ENCODE assay signal across 23 cellular contexts in genomic region chr6:14216931-14217684, GRCh38.
DNase-seq lines count a peak whose midpoint lies in the region; ATAC-seq, FAIRE-seq and TF ChIP-seq lines count a peak whose summit lies in the region.
"Had no signal": no experiment of that assay in that cellular context is flagged by ENCODE, and none has a peak within 500 bp of the region (broad histone marks: within the 10 kb centered on the region; RNA-seq: fewer than 3 reads in every experiment).

No MANE protein-coding gene starts in this region.

- H3K9ac ChIP-seq in astrocyte (ENCODE audit: low read length): peak overlapping the region; percentile 4

- TF ChIP-seq POLR2A in GM12892 (IDR thresholded peaks at IDR 0.05; ENCODE audit: low read depth, low read length): no peak

- H3K27me3 ChIP-seq in astrocyte (ENCODE audit: insufficient read depth, low read length): no peaks in the 10 kb centered on the region
- H3K27me3 ChIP-seq: left lung had no signal

- no peak overlapping the region for H2AFZ ChIP-seq in astrocyte (ENCODE audit: low read depth, low read length)

- peak overlapping the region; percentile 20 for H3K4me2 ChIP-seq in astrocyte (ENCODE audit: low read length)

- no peak overlapping the region for H3K27ac Mint-ChIP-seq in astrocyte (ENCODE audit: unreplicated experiment)
- peak overlapping the region in 5 of 6 donors; percentile 7 to 80 (median 45) for H3K27ac Mint-ChIP-seq in naive B cell
- no peak overlapping the region for H3K27ac Mint-ChIP-seq in mesothelial cell of epicardium
- H3K27ac Mint-ChIP-seq: natural killer cell treated with Interleukin-12 subunit alpha and Interleukin-12 subunit beta and Interleukin-15 and Interleukin-18, amount 100 ng/mL, for 72 hours; T-helper 2 cell treated with Interferon-gamma antibody and Interleukin-4, amounts not matched to agents 5 μg/mL and 100 μg/mL, for 36 hours had no signal

- no peaks in the 10 kb centered on the region for H3K36me3 ChIP-seq in astrocyte (ENCODE audit: insufficient read depth, low read length)
- H3K36me3 ChIP-seq: left lung had no signal

- H3K9me3 ChIP-seq in astrocyte (ENCODE audit: insufficient read depth, low read depth, low read length): no peaks in the 10 kb centered on the region
- H3K9me3 ChIP-seq: left lung had no signal

- no peak for ATAC-seq in naive B cell (ENCODE audit: low read depth in 2 of 2)
- ATAC-seq: natural killer cell treated with Interleukin-12 subunit alpha and Interleukin-12 subunit beta and Interleukin-15 and Interleukin-18, amount 100 ng/mL, for 72 hours had no signal

- peaks cover 8% of the 10 kb centered on the region for H3K4me1 ChIP-seq in astrocyte (ENCODE audit: insufficient read depth, low read length)
- H3K4me1 ChIP-seq: left lung had no signal

- no peak overlapping the region for H3K4me3 Mint-ChIP-seq in astrocyte (ENCODE audit: unreplicated experiment)
- H3K4me3 Mint-ChIP-seq in naive B cell: peak overlapping the region in 1 of 8 donors; percentile 17
- no peak overlapping the region for H3K4me3 Mint-ChIP-seq in mesothelial cell of epicardium
- H3K4me3 Mint-ChIP-seq: CD8-positive, alpha-beta memory T cell; natural killer cell treated with Interleukin-12 subunit alpha and Interleukin-12 subunit beta and Interleukin-15 and Interleukin-18, amount 100 ng/mL, for 72 hours; T-helper 2 cell treated with Interferon-gamma antibody and Interleukin-4, amounts not matched to agents 5 μg/mL and 100 μg/mL, for 36 hours had no signal

- H3K4me3 ChIP-seq in AG09309 (ENCODE audit: control insufficient read depth, low read depth, low read length) (no peak overlapping the region), astrocyte (ENCODE audit: insufficient read depth, low read depth, low read length) (no peak overlapping the region)
- H3K4me3 ChIP-seq: left lung had no signal

- peaks cover 22% of the 10 kb centered on the region for H3K27me3 Mint-ChIP-seq in astrocyte (ENCODE audit: low read depth, unreplicated experiment)
- H3K27me3 Mint-ChIP-seq in naive B cell: no peaks in the 10 kb centered on the region
- peaks cover 29% of the 10 kb centered on the region for H3K27me3 Mint-ChIP-seq in mesothelial cell of epicardium (ENCODE audit: low read depth)

- H4K20me1 ChIP-seq in astrocyte (ENCODE audit: insufficient read depth, low read length): no peaks in the 10 kb centered on the region

- H3K36me3 Mint-ChIP-seq in astrocyte (ENCODE audit: low read depth, unreplicated experiment): no peaks in the 10 kb centered on the region
- peaks cover 0 to 6% of the 10 kb centered on the region in 2 donors for H3K36me3 Mint-ChIP-seq in naive B cell
- no peaks in the 10 kb centered on the region for H3K36me3 Mint-ChIP-seq in mesothelial cell of epicardium
- H3K36me3 Mint-ChIP-seq: CD8-positive, alpha-beta memory T cell; natural killer cell treated with Interleukin-12 subunit alpha and Interleukin-12 subunit beta and Interleukin-15 and Interleukin-18, amount 100 ng/mL, for 72 hours had no signal

- TF ChIP-seq CTCF in AG09309 (IDR thresholded peaks at IDR 0.05; ENCODE audit: control insufficient read depth, insufficient read depth, low read depth, low read length, missing control alignments): no peak
- TF ChIP-seq CTCF in astrocyte (IDR thresholded peaks at IDR 0.05; ENCODE audit: insufficient read depth, low read depth, low read length): no peak
- TF ChIP-seq CTCF in mesothelial cell of epicardium (IDR thresholded peaks at IDR 0.05; ENCODE audit: unreplicated experiment): no peak

- peak overlapping the region; percentile 37 for H3K27ac ChIP-seq in astrocyte (ENCODE audit: low read depth, low read length)

- peak; percentile 87 for DNase-seq in AG09309 (ENCODE audit: low read depth)
- peak; percentile 91 for DNase-seq in EH (ENCODE audit: low read depth)
- peak; percentile 75 for DNase-seq in astrocyte (ENCODE audit: low read depth)
- no peak for DNase-seq in naive B cell
- no peak for DNase-seq in GM12892 (ENCODE audit: insufficient read length)
- no peak for DNase-seq in NCI-H774 (lab: John Stamatoyannopoulos, UW)
- DNase-seq in mesothelial cell of epicardium (ENCODE audit: low spot score in 2 of 2, unreplicated experiment in 2 of 2): no peak
- DNase-seq: activated CD4-positive, alpha-beta T cell treated with anti-CD3 and anti-CD28 coated beads, Interleukin-2, amount 50 U/mL, for 48 hours; activated gamma-delta T cell treated with Interleukin-2 at 50 U/mL for 16 hours; activated T-cell treated with anti-CD3 and anti-CD28 coated beads for 4 hours; CD8-positive, alpha-beta memory T cell; effector CD8-positive, alpha-beta T cell; erythroblast; foreskin melanocyte; H7; Kasumi-1; midbrain; NCI-H187; NCI-H526; stimulated activated naive CD4-positive, alpha-beta T cell had no signal

- FAIRE-seq in astrocyte (lab: Jason Lieb, UNC) (no peak), GM12892 (lab: Jason Lieb, UNC) (no peak)

- H3K79me2 ChIP-seq in astrocyte (ENCODE audit: insufficient read depth, low read length): no peaks in the 10 kb centered on the region

- H3K9me3 Mint-ChIP-seq in astrocyte (ENCODE audit: unreplicated experiment) (peaks cover under 1% of the 10 kb centered on the region), naive B cell (peaks cover 0 to 2% (median 0%) of the 10 kb centered on the region in 7 donors), mesothelial cell of epicardium (no peaks in the 10 kb centered on the region)
- H3K9me3 Mint-ChIP-seq: CD8-positive, alpha-beta memory T cell; natural killer cell treated with Interleukin-12 subunit alpha and Interleukin-12 subunit beta and Interleukin-15 and Interleukin-18, amount 100 ng/mL, for 72 hours; T-helper 2 cell treated with Interferon-gamma antibody and Interleukin-4, amounts not matched to agents 5 μg/mL and 100 μg/mL, for 36 hours had no signal

- H3K4me1 Mint-ChIP-seq in astrocyte (ENCODE audit: low read depth, unreplicated experiment) (peaks cover under 1% of the 10 kb centered on the region), naive B cell (peaks cover 38 to 86% (median 51%) of the 10 kb centered on the region in 3 donors), mesothelial cell of epicardium (peaks cover 13% of the 10 kb centered on the region)

Comparison
In these comparisons a context has a peak if more than half of its experiments do, and no peak if none do; other contexts are left out.
1. DNase-seq: peak in AG09309 (single experiment), EH (single experiment) and astrocyte (single experiment); none in naive B cell (single experiment), GM12892 (single experiment), NCI-H774 (single experiment) and mesothelial cell of epicardium (0 of 2).
2. H3K27ac Mint-ChIP-seq: peak in naive B cell (5 of 6); none in astrocyte (single experiment) and mesothelial cell of epicardium (single experiment).